Comparison of ENCODE assay signal across 33 cellular contexts in genomic region chr3:6124875-6125274, GRCh38.
"Had no signal": no experiment of that assay in that cellular context is flagged by ENCODE, and none has a peak within 500 bp of the region (broad histone marks: within the 10 kb centered on the region; RNA-seq: fewer than 3 reads in every experiment).

No MANE protein-coding gene starts in this region.

- H3K27me3 ChIP-seq: adrenal gland, ascending aorta, brain microvascular endothelial cell, breast epithelium, cardiac muscle cell had no signal

- H3K27ac ChIP-seq: adrenal gland, ascending aorta, brain microvascular endothelial cell, breast epithelium, cardiac muscle cell had no signal

- H3K4me3 ChIP-seq: adrenal gland, ascending aorta, breast epithelium, cardiac muscle cell had no signal

- H3K36me3 ChIP-seq: adrenal gland, ascending aorta, brain microvascular endothelial cell, breast epithelium, cardiac muscle cell had no signal

- H3K9me3 ChIP-seq: adrenal gland, ascending aorta had no signal

- FAIRE-seq: astrocyte, bronchial epithelial cell had no signal

- H3K4me1 ChIP-seq: adrenal gland, ascending aorta, breast epithelium had no signal

- DNase-seq: activated effector memory CD4-positive, alpha-beta T cell treated with anti-CD3 and anti-CD28 coated beads, Interleukin-2, amount 50 U/mL, for 16 hours; activated effector memory CD4-positive, alpha-beta T cell treated with Interleukin-2 at 50 U/mL for 16 hours; activated gamma-delta T cell; activated gamma-delta T cell treated with Interleukin-2 at 50 U/mL for 16 hours; activated naive CD4-positive, alpha-beta T cell; activated naive CD4-positive, alpha-beta T cell treated with anti-CD3 and anti-CD28 coated beads for 36 hours; activated naive CD4-positive, alpha-beta T cell treated with anti-CD3 and anti-CD28 coated beads, Interleukin-2, amount 10 ng/mL, durations not matched to agents 7 days and 5 days; activated naive CD4-positive, alpha-beta T cell treated with anti-CD3 and anti-CD28 coated beads, Interleukin-2, amount 50 U/mL, for 16 hours; activated naive CD4-positive, alpha-beta T cell treated with Interleukin-2 at 50 U/mL for 16 hours; activated naive CD8-positive, alpha-beta T cell treated with anti-CD3 and anti-CD28 coated beads for 36 hours; activated naive CD8-positive, alpha-beta T cell treated with anti-CD3 and anti-CD28 coated beads, Interleukin-2, amount 10 ng/mL, durations not matched to agents 7 days and 5 days; activated naive CD8-positive, alpha-beta T cell treated with anti-CD3 and anti-CD28 coated beads, Interleukin-2, amount 50 U/mL, for 24 hours; activated T-cell treated with anti-CD3 and anti-CD28 coated beads, Interleukin-2, amount 50 U/mL, for 1 hour; activated T-cell treated with anti-CD3 and anti-CD28 coated beads, Interleukin-2, amount 50 U/mL, for 24 hours; activated T-cell treated with anti-CD3 and anti-CD28 coated beads, Interleukin-2, amount 50 U/mL, for 4 hours; activated T-cell treated with anti-CD3 and anti-CD28 coated beads, Interleukin-2, amount 50 U/mL, for 48 hours; activated T-cell treated with anti-CD3 and anti-CD28 coated beads, Interleukin-2, amount 50 U/mL, for 72 hours; adrenal gland; amniotic stem cell; amygdala; anterior cingulate cortex; aorta; brain microvascular endothelial cell; caudate nucleus; central memory CD4-positive, alpha-beta T cell; cerebellar nuclear complex had no signal

- ATAC-seq: activated naive CD4-positive, alpha-beta T cell treated with anti-CD3 and anti-CD28 coated beads, Interleukin-2, amount 50 U/mL, for 72 hours; activated naive CD8-positive, alpha-beta T cell treated with anti-CD3 and anti-CD28 coated beads, Interleukin-2, amount 50 U/mL, for 24 hours; activated T-cell treated with anti-CD3 and anti-CD28 coated beads, Interleukin-2, amount 50 U/mL, for 4 hours; activated T-cell treated with anti-CD3 and anti-CD28 coated beads, Interleukin-2, amount 50 U/mL, for 72 hours; activated T-helper 17 cell treated with anti-CD3 and anti-CD28 coated beads, Interleukin-2, amount 50 U/mL, for 72 hours had no signal
